In the genomic region with DNA sequence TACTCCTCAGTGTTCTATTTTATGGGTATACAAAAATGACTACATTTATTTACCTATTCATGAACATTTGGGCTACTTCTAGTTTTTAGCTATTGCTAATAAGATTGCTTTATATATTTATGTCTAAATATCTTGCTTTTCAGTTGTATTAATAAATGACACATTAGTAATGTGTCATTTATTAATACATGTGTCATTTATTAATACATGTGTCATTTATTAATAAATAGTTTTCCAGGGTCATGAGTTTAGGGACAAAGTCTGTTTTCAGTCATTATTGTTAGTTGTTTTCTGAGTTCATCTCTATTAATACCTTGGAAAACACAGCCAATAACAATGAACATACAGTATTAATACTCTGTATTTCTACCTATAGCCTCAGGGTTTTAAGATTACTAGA, we compare ENCODE assay signal across 11 cellular contexts.
"Had no signal": no experiment of that assay in that cellular context is flagged by ENCODE, and none has a peak within 500 bp of the region (broad histone marks: within the 10 kb centered on the region; RNA-seq: fewer than 3 reads in every experiment).

No MANE protein-coding gene starts in this region.

- H2AFZ ChIP-seq: GM23248, GM23338 had no signal

- H3K4me1 ChIP-seq: HAP-1 had no signal

- DNase-seq: GM23248, GOT3, H7, H9, HCEC 1CT, HFFc6 had no signal

- H3K4me2 ChIP-seq: GM23338 had no signal

- H3K27ac ChIP-seq: GM23248 had no signal

- H3K36me3 ChIP-seq: HAP-1 had no signal

- H3K4me3 ChIP-seq: GM23248, GM23338, HAP-1 had no signal

- ATAC-seq: GM23338, HCT116 had no signal

- H3K9me3 ChIP-seq: HAP-1 had no signal

- H3K9ac ChIP-seq: GM23248 had no signal

- FAIRE-seq: H1, H54 had no signal
